In genomic region chr7:121941836-121942235, GRCh38 we compare ENCODE assay signal across 16 cellular contexts.
DNase-seq lines count a peak whose midpoint lies in the region; ATAC-seq and TF ChIP-seq lines count a peak whose summit lies in the region.
"Had no signal": no experiment of that assay in that cellular context is flagged by ENCODE, and none has a peak within 500 bp of the region (broad histone marks: within the 10 kb centered on the region; RNA-seq: fewer than 3 reads in every experiment).

No MANE protein-coding gene starts in this region.

- DNase-seq in ELR (ENCODE audit: low read depth) (peak; percentile 13), PC-9 (no peak), epithelial cell of prostate (ENCODE audit: low read depth, low spot score) (no peak), nucleus accumbens (lab: John Stamatoyannopoulos, UW) (no peak), CD14-positive monocyte (ENCODE audit: low spot score) (no peak)
- DNase-seq in activated T-helper 1 cell treated with anti-CD3 and anti-CD28 coated beads, Interleukin-12 subunit alpha, Interleukin-12 subunit beta, Interleukin-2, Interleukin-4 antibody, amounts not matched to agents 30 ng/mL and 10 ng/mL and 1 ng/mL, durations not matched to agents 14 hours and 24 hours and 36 hours (ENCODE audit: low spot score): no peak
- DNase-seq: CD4-positive, alpha-beta memory T cell; DMS79 treated with DMSO at 0.1 percent for 48 hours; GDM1; NCI-H1436; NCI-H2081 treated with DMSO at 0.1 percent for 48 hours; NCI-H345; NCI-H82 had no signal

- H4K20me1 ChIP-seq in PC-9 (ENCODE audit: insufficient read depth): no peaks in the 10 kb centered on the region

- H3K4me3 Mint-ChIP-seq in activated T-helper 1 cell treated with anti-CD3 and anti-CD28 coated beads, Interleukin-12 subunit alpha, Interleukin-12 subunit beta, Interleukin-2, Interleukin-4 antibody, amounts not matched to agents 30 ng/mL and 10 ng/mL and 1 ng/mL, durations not matched to agents 14 hours and 24 hours and 36 hours: no peak overlapping the region
- H3K4me3 Mint-ChIP-seq in CD14-positive monocyte: no peak overlapping the region
- H3K4me3 Mint-ChIP-seq: CD4-positive, alpha-beta memory T cell had no signal

- H3K27ac ChIP-seq in HUES64 (ENCODE audit: low read depth, low read length): peak overlapping the region; percentile 43
- no peak overlapping the region for H3K27ac ChIP-seq in PC-9
- H3K27ac ChIP-seq in epithelial cell of prostate: peak overlapping the region; percentile 60
- H3K27ac ChIP-seq: KMS-11 had no signal

- H3K4me1 ChIP-seq in HUES64 (ENCODE audit: insufficient read depth, low read length) (peaks cover 74% of the 10 kb centered on the region), PC-9 (replicated peaks; ENCODE audit: insufficient read depth) (peaks cover 11% of the 10 kb centered on the region)

- H3K4me1 Mint-ChIP-seq in activated T-helper 1 cell treated with anti-CD3 and anti-CD28 coated beads, Interleukin-12 subunit alpha, Interleukin-12 subunit beta, Interleukin-2, Interleukin-4 antibody, amounts not matched to agents 30 ng/mL and 10 ng/mL and 1 ng/mL, durations not matched to agents 14 hours and 24 hours and 36 hours (ENCODE audit: low read depth): no peaks in the 10 kb centered on the region
- H3K4me1 Mint-ChIP-seq in CD14-positive monocyte: no peaks in the 10 kb centered on the region

- H3K27me3 ChIP-seq in HUES64 (ENCODE audit: insufficient read depth, low read length): no peaks in the 10 kb centered on the region
- no peaks in the 10 kb centered on the region for H3K27me3 ChIP-seq in PC-9 (ENCODE audit: insufficient read depth, low read depth)

- POLR2A ChIA-PET in PC-9 (lab: Charles Lee; ENCODE audit: unreplicated experiment): no interaction called here

- intact Hi-C loops in PC-9 (cut with micrococcal nuclease; ENCODE audit: unreplicated experiment): no loop called here
- intact Hi-C loops in activated T-helper 1 cell treated with anti-CD3 and anti-CD28 coated beads, Interleukin-12 subunit alpha, Interleukin-12 subunit beta, Interleukin-2, Interleukin-4 antibody, amounts not matched to agents 30 ng/mL and 10 ng/mL and 1 ng/mL, durations not matched to agents 14 hours and 24 hours and 36 hours (cut with micrococcal nuclease): no loop called here
- intact Hi-C loops in CD14-positive monocyte (cut with micrococcal nuclease): no loop called here

- no peaks in the 10 kb centered on the region for H3K36me3 Mint-ChIP-seq in activated T-helper 1 cell treated with anti-CD3 and anti-CD28 coated beads, Interleukin-12 subunit alpha, Interleukin-12 subunit beta, Interleukin-2, Interleukin-4 antibody, amounts not matched to agents 30 ng/mL and 10 ng/mL and 1 ng/mL, durations not matched to agents 14 hours and 24 hours and 36 hours (ENCODE audit: low read depth)
- no peaks in the 10 kb centered on the region for H3K36me3 Mint-ChIP-seq in CD14-positive monocyte
- H3K36me3 Mint-ChIP-seq: CD4-positive, alpha-beta memory T cell had no signal

- TF ChIP-seq CTCF in PC-9 (conservative IDR thresholded peaks at IDR 0.05): no peak
- no peak for TF ChIP-seq CTCF in CD14-positive monocyte (IDR thresholded peaks at IDR 0.05)

- no peaks in the 10 kb centered on the region for H3F3A ChIP-seq in PC-9 (ENCODE audit: insufficient read depth, low read depth)

- H3K9me3 ChIP-seq in HUES64 (ENCODE audit: insufficient read depth, low read depth, low read length): no peaks in the 10 kb centered on the region
- peaks cover 8% of the 10 kb centered on the region; the same call in 1 of the 2 replicates for H3K9me3 ChIP-seq in PC-9 (ENCODE audit: insufficient read depth, low read depth)

- CTCF ChIA-PET in PC-9 (lab: Charles Lee): no interaction called here

- peaks cover 2% of the 10 kb centered on the region; the same call in 1 of the 2 replicates for H3K36me3 ChIP-seq in HUES64 (ENCODE audit: insufficient read depth, low read length)
- H3K36me3 ChIP-seq in PC-9 (ENCODE audit: low read depth): no peaks in the 10 kb centered on the region

- 0 out of 2 replicates have a peak, but pooled peaks cover 6% of the 10 kb centered on the region for H3K9me2 ChIP-seq in PC-9 (ENCODE audit: insufficient read depth)

- H3K27ac Mint-ChIP-seq in activated T-helper 1 cell treated with anti-CD3 and anti-CD28 coated beads, Interleukin-12 subunit alpha, Interleukin-12 subunit beta, Interleukin-2, Interleukin-4 antibody, amounts not matched to agents 30 ng/mL and 10 ng/mL and 1 ng/mL, durations not matched to agents 14 hours and 24 hours and 36 hours: no peak overlapping the region
- H3K27ac Mint-ChIP-seq in CD14-positive monocyte: no peak overlapping the region
- H3K27ac Mint-ChIP-seq: CD4-positive, alpha-beta memory T cell had no signal

- no TSS peak for BruUV-seq in PC-9 (replicated peaks; lab: Mats Ljungman, UMichigan)

- no peaks in the 10 kb centered on the region for H3K27me3 Mint-ChIP-seq in activated T-helper 1 cell treated with anti-CD3 and anti-CD28 coated beads, Interleukin-12 subunit alpha, Interleukin-12 subunit beta, Interleukin-2, Interleukin-4 antibody, amounts not matched to agents 30 ng/mL and 10 ng/mL and 1 ng/mL, durations not matched to agents 14 hours and 24 hours and 36 hours (ENCODE audit: insufficient read depth)
- H3K27me3 Mint-ChIP-seq in CD14-positive monocyte (ENCODE audit: low read depth in 3 of 3): no peaks in the 10 kb centered on the region
- H3K27me3 Mint-ChIP-seq: CD4-positive, alpha-beta memory T cell had no signal

- H3K9me3 Mint-ChIP-seq in activated T-helper 1 cell treated with anti-CD3 and anti-CD28 coated beads, Interleukin-12 subunit alpha, Interleukin-12 subunit beta, Interleukin-2, Interleukin-4 antibody, amounts not matched to agents 30 ng/mL and 10 ng/mL and 1 ng/mL, durations not matched to agents 14 hours and 24 hours and 36 hours: no peaks in the 10 kb centered on the region
- peaks cover 0 to 1% (median 0%) of the 10 kb centered on the region in 7 donors for H3K9me3 Mint-ChIP-seq in CD14-positive monocyte

- H3K4me2 ChIP-seq in PC-9: no peak overlapping the region; the same call in 1 of the 2 replicates
- H3K4me2 ChIP-seq: KMS-11 had no signal

- peak overlapping the region; percentile 53 for H2AFZ ChIP-seq in PC-9

- no peak overlapping the region for H3K9ac ChIP-seq in HUES64 (ENCODE audit: low read depth, low read length)
- H3K9ac ChIP-seq: KMS-11 had no signal

- H3K79me2 ChIP-seq in PC-9 (ENCODE audit: low read depth): no peaks in the 10 kb centered on the region

- no peak overlapping the region for H3K4me3 ChIP-seq in HUES64 (ENCODE audit: low read length)
- 0 out of 2 replicates have a peak overlapping the region, but pooled peaks have one; percentile 10 for H3K4me3 ChIP-seq in PC-9

- 60% methylated on average over 2 of the region's 2 CpGs for WGBS in HUES64

- ATAC-seq in HG02852 (IDR thresholded peaks at IDR 0.05; ENCODE audit: unreplicated experiment): no peak
